1 cellular context compared by ENCODE assay signal in genomic region chr19:44893704-44894103, GRCh38.
TF ChIP-seq lines count a peak whose summit lies in the region.

No MANE protein-coding gene starts in this region.

TF ChIP-seq in IMR-90, 13 proteins besides CTCF, POLR2A, EP300 and RAD21 (continued from another document):
- TF ChIP-seq ELK1 (IDR thresholded peaks at IDR 0.05; ENCODE audit: borderline replicate concordance, low read depth, low read length) (no peak), CHD1 (IDR thresholded peaks at IDR 0.05; ENCODE audit: low read depth, low read length) (no peak), BHLHE40 (IDR thresholded peaks at IDR 0.05; ENCODE audit: low read depth, low read length) (no peak)
